Comparison of ENCODE assay signal across 1 cellular context in genomic region chr15:82237944-82238534, GRCh38. TPM values are rescaled to one million over a fixed set of nuclear protein-coding genes. Genes with fewer than 3 reads are reported as not detected.
"Had no signal": no experiment of that assay in that cellular context is flagged by ENCODE, and none has a peak within 500 bp of the region (broad histone marks: within the 10 kb centered on the region; RNA-seq: fewer than 3 reads in every experiment).

No MANE protein-coding gene starts in this region.

RNA-seq across cellular contexts. Expression of gene SAXO2, which starts 24.6 kb away (rescaled TPM):
- total RNA-seq: IMR-90 had no signal
